10 cellular contexts compared by ENCODE assay signal in the genomic region with DNA sequence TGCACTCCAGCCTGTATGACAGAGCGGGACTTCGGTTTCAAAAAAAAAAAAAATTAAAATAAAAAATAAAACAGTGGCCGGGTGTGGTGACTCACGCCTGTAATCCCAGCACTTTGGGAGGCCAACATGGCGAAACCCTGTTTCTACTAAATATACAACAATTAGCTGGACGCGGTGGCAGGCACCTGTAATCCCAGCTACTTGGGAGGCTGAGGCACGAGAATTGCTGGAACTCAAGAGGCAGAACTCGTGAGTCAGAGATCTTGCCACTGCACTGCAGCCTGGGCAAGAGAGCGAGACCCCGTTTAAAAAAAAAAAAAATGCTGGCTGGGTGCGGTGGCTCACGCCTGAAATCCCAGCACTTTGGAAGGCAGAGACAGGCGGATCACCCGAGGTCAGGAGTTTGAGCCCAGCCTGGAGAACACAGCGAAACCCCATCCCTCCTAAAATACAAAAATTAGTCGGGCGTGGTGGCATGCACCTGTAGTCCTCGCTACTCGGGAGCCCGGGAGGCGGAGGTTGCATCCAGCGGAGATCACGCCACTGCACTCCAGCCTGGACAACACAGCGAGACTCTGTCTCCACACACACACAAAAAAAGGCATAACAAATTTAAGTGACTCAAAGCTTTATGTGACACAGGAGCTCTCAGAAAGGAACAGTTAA. TPM values are rescaled to one million over a fixed set of nuclear protein-coding genes. Genes with fewer than 3 reads are reported as not detected.
A peak's percentile ranks its signal among the peaks of the same experiment; 100 is the strongest.
DNase-seq lines count a peak whose midpoint lies in the region; ATAC-seq, FAIRE-seq and TF ChIP-seq lines count a peak whose summit lies in the region.
"Had no signal": no experiment of that assay in that cellular context is flagged by ENCODE, and none has a peak within 500 bp of the region (broad histone marks: within the 10 kb centered on the region; RNA-seq: fewer than 3 reads in every experiment).

No MANE protein-coding gene starts in this region.

- CTCF ChIA-PET in CD8-positive, alpha-beta T cell (lab: Charles Lee): no interaction called here

- POLR2A ChIA-PET in CD8-positive, alpha-beta T cell (lab: Charles Lee): interaction anchor here (0.7 to 3.0 kb wide), 2 partner anchors 30 to 620 kb away, joined by 3 to 24 read pairs; a partner anchor contains a TSS

- H3K36me3 ChIP-seq in CD8-positive, alpha-beta T cell (ENCODE audit: insufficient read depth, low read length): peaks cover 4% of the 10 kb centered on the region
- H3K36me3 ChIP-seq in HUES6 (ENCODE audit: control insufficient read depth, insufficient read depth, low read length) (peaks cover 28% of the 10 kb centered on the region), astrocyte (ENCODE audit: insufficient read depth, low read length) (peaks cover 10% of the 10 kb centered on the region)

- no peak for DNase-seq in CD8-positive, alpha-beta T cell
- DNase-seq in astrocyte (ENCODE audit: low read depth): no peak
- no peak for DNase-seq in natural killer cell
- no peak for DNase-seq in germinal center (ENCODE audit: low spot score)
- DNase-seq in NCI-H187 treated with DMSO at 0.1 percent for 48 hours (lab: John Stamatoyannopoulos, UW): no peak
- no peak for DNase-seq in kidney glomerular epithelial cell (lab: John Stamatoyannopoulos, UW)
- DNase-seq: NCI-H1417, psoas muscle had no signal

- H3K4me1 Mint-ChIP-seq in CD8-positive, alpha-beta T cell (ENCODE audit: low read depth): peaks cover 35% of the 10 kb centered on the region
- peaks cover 4% of the 10 kb centered on the region for H3K4me1 Mint-ChIP-seq in astrocyte (ENCODE audit: low read depth, unreplicated experiment)
- peaks cover 43 to 46% of the 10 kb centered on the region in 2 donors for H3K4me1 Mint-ChIP-seq in natural killer cell

- peaks cover 35% of the 10 kb centered on the region for H3K79me2 ChIP-seq in astrocyte (ENCODE audit: insufficient read depth, low read length)

- H3K27me3 ChIP-seq in CD8-positive, alpha-beta T cell (ENCODE audit: insufficient read depth, low read length): no peaks in the 10 kb centered on the region
- no peaks in the 10 kb centered on the region for H3K27me3 ChIP-seq in HUES6 (ENCODE audit: control insufficient read depth, insufficient read depth, low read length)
- H3K27me3 ChIP-seq in astrocyte (ENCODE audit: insufficient read depth, low read length): no peaks in the 10 kb centered on the region

- no peak overlapping the region for H2AFZ ChIP-seq in astrocyte (ENCODE audit: low read depth, low read length)

- no peak for FAIRE-seq in astrocyte (lab: Jason Lieb, UNC)

- no peak overlapping the region for H3K9ac ChIP-seq in HUES6 (ENCODE audit: low read length)
- no peak overlapping the region for H3K9ac ChIP-seq in astrocyte (ENCODE audit: low read length)

- no peaks in the 10 kb centered on the region for H3K9me3 ChIP-seq in CD8-positive, alpha-beta T cell (ENCODE audit: low read length)
- H3K9me3 ChIP-seq in HUES6 (ENCODE audit: control insufficient read depth, insufficient read depth, low read depth, low read length): no peaks in the 10 kb centered on the region
- no peaks in the 10 kb centered on the region for H3K9me3 ChIP-seq in astrocyte (ENCODE audit: insufficient read depth, low read depth, low read length)
- H3K9me3 ChIP-seq: psoas muscle had no signal

- intact Hi-C loops in CD8-positive, alpha-beta T cell (cut with DNase I, micrococcal nuclease): loop anchor here (2.0 to 10.0 kb wide), 9 partner anchors 621 to 1759 kb away; a partner anchor contains a TSS
- intact Hi-C loops in natural killer cell (cut with micrococcal nuclease): no loop called here

- H3K9me3 Mint-ChIP-seq in CD8-positive, alpha-beta T cell: no peaks in the 10 kb centered on the region
- H3K9me3 Mint-ChIP-seq in astrocyte (ENCODE audit: unreplicated experiment) (no peaks in the 10 kb centered on the region), natural killer cell (no peaks in the 10 kb centered on the region)

- ATAC-seq in CD8-positive, alpha-beta T cell: no peak
- ATAC-seq in natural killer cell (no peak), HG02678 (IDR thresholded peaks at IDR 0.05; ENCODE audit: unreplicated experiment) (no peak)
- ATAC-seq: psoas muscle had no signal

- H3K4me1 ChIP-seq in CD8-positive, alpha-beta T cell (ENCODE audit: insufficient read depth, low read length): peaks cover 33% of the 10 kb centered on the region
- H3K4me1 ChIP-seq in HUES6 (ENCODE audit: control insufficient read depth, insufficient read depth, low read length) (peaks cover 13% of the 10 kb centered on the region), astrocyte (ENCODE audit: insufficient read depth, low read length) (peaks cover 15% of the 10 kb centered on the region)

- H3K36me3 Mint-ChIP-seq in CD8-positive, alpha-beta T cell: peaks cover 34% of the 10 kb centered on the region
- H3K36me3 Mint-ChIP-seq in astrocyte (ENCODE audit: low read depth, unreplicated experiment) (peaks cover 2% of the 10 kb centered on the region), natural killer cell (no peaks in the 10 kb centered on the region)

- TF ChIP-seq CTCF in CD8-positive, alpha-beta T cell (IDR thresholded peaks at IDR 0.05): no peak
- no peak for TF ChIP-seq CTCF in astrocyte (IDR thresholded peaks at IDR 0.05; ENCODE audit: insufficient read depth, low read depth, low read length)
- TF ChIP-seq CTCF in natural killer cell (IDR thresholded peaks at IDR 0.05): no peak

- peaks cover 3% of the 10 kb centered on the region for H3K27me3 Mint-ChIP-seq in CD8-positive, alpha-beta T cell (ENCODE audit: low read depth)
- H3K27me3 Mint-ChIP-seq in astrocyte (ENCODE audit: low read depth, unreplicated experiment) (peaks cover 2% of the 10 kb centered on the region), natural killer cell (ENCODE audit: low read depth in 2 of 2) (no peaks in the 10 kb centered on the region)

- no peak overlapping the region for H3K4me3 ChIP-seq in CD8-positive, alpha-beta T cell (ENCODE audit: low read depth, low read length)
- H3K4me3 ChIP-seq in HUES6 (ENCODE audit: low read depth, low read length) (peak overlapping the region; percentile 89), astrocyte (ENCODE audit: insufficient read depth, low read depth, low read length) (no peak overlapping the region)

- H3K4me3 Mint-ChIP-seq in CD8-positive, alpha-beta T cell: peak overlapping the region; percentile 96
- H3K4me3 Mint-ChIP-seq in astrocyte (ENCODE audit: unreplicated experiment) (peak overlapping the region; percentile 14), natural killer cell (peak overlapping the region; percentile 35)

- no peak overlapping the region for H3K27ac Mint-ChIP-seq in CD8-positive, alpha-beta T cell
- H3K27ac Mint-ChIP-seq in astrocyte (ENCODE audit: unreplicated experiment): no peak overlapping the region
- H3K27ac Mint-ChIP-seq in natural killer cell: no peak overlapping the region

- peak overlapping the region; percentile 93 for H3K4me2 ChIP-seq in astrocyte (ENCODE audit: low read length)

- no peak overlapping the region for H3K27ac ChIP-seq in CD8-positive, alpha-beta T cell (ENCODE audit: low read depth, low read length)
- H3K27ac ChIP-seq in HUES6 (ENCODE audit: low read depth, low read length) (no peak overlapping the region), astrocyte (ENCODE audit: low read depth, low read length) (no peak overlapping the region)

- peaks cover 33% of the 10 kb centered on the region for H4K20me1 ChIP-seq in astrocyte (ENCODE audit: insufficient read depth, low read length)

RNA-seq across cellular contexts. Expression of a gene that starts 1.5 kb away (rescaled TPM):
- 1,000 to 10,000 TPM; 1,297 to 1,299 TPM for total RNA-seq in CD8-positive, alpha-beta T cell
- total RNA-seq in astrocyte (1,191 and 1,219 TPM in 2 replicates), natural killer cell (100 to 1,000 TPM; 440 to 554 (median 454) TPM)

RNA-seq across cellular contexts. Expression of a gene that starts 33.3 kb away (rescaled TPM):
- total RNA-seq in CD8-positive, alpha-beta T cell: under 1 TPM; 0.57 to 0.83 TPM
- total RNA-seq in astrocyte (0.89 and 1.2 TPM in 2 replicates), natural killer cell (under 1 TPM; 0.16 to 0.25 (median 0.23) TPM)

Comparison
In these comparisons a context has a peak if more than half of its experiments do, and no peak if none do; other contexts are left out.
1. H3K4me3 Mint-ChIP-seq: peak in every context shown above with its lines; median percentile 96 in CD8-positive, alpha-beta T cell; 35 in natural killer cell; 14 in astrocyte.